In the genomic region with DNA sequence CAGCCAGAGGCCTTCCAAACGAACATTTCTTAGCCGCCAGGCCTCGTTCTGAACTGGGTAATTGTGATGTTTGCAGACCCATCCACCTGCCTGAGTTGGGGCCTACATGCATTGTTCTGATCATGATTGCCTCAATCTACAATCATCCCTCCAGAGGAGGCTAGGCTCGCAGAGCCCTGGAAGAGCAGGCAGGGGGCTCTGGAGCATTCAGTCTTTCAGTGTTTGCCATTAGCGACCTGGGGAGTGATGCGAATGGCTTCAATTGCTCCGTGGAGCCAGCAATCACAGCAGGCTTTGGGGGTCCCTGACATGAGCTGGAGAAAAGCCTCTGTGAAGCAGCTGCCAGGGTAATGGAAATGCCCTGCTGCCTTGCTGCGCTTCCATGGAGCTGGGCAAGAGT, we compare ENCODE assay signal across 29 cellular contexts. TPM values are rescaled to one million over a fixed set of nuclear protein-coding genes. Genes with fewer than 3 reads are reported as not detected.
"Had no signal": no experiment of that assay in that cellular context is flagged by ENCODE, and none has a peak within 500 bp of the region (broad histone marks: within the 10 kb centered on the region; RNA-seq: fewer than 3 reads in every experiment).

No MANE protein-coding gene starts in this region.

- H3K9me3 Mint-ChIP-seq: activated CD4-positive, alpha-beta memory T cell treated with anti-CD3 and anti-CD28 coated beads, Interleukin-2, amount 10 ng/mL, durations not matched to agents 7 days and 5 days; activated CD4-positive, alpha-beta T cell treated with anti-CD3 and anti-CD28 coated beads, Interleukin-2, amount 10 ng/mL, durations not matched to agents 7 days and 5 days; activated T-cell treated with anti-CD3 and anti-CD28 coated beads, Interleukin-2, amount 50 U/mL, for 24 hours; effector memory CD8-positive, alpha-beta T cell; natural killer cell; stimulated activated effector memory CD8-positive, alpha-beta T cell treated with anti-CD3 and anti-CD28 coated beads, Interleukin-12 subunit alpha, Interleukin-12 subunit beta, amount 100 ng/mL, for 72 hours had no signal

- H3K27me3 ChIP-seq: gastroesophageal sphincter, neutrophil, sigmoid colon, thyroid gland, upper lobe of left lung, vagina had no signal

- H3K27ac ChIP-seq: gastroesophageal sphincter, lower lobe of right lung, neutrophil, sigmoid colon, thyroid gland, upper lobe of left lung, vagina, WERI-Rb-1 had no signal

- H3K4me3 ChIP-seq: gastroesophageal sphincter, lower lobe of right lung, sigmoid colon, thyroid gland, upper lobe of left lung, vagina had no signal

- H3K36me3 Mint-ChIP-seq: natural killer cell; stimulated activated effector memory CD8-positive, alpha-beta T cell treated with anti-CD3 and anti-CD28 coated beads, Interleukin-12 subunit alpha, Interleukin-12 subunit beta, amount 100 ng/mL, for 72 hours had no signal

- H3K36me3 ChIP-seq: gastroesophageal sphincter, lower lobe of right lung, neutrophil, sigmoid colon, thyroid gland, upper lobe of left lung, vagina had no signal

- H3K4me1 Mint-ChIP-seq: activated CD4-positive, alpha-beta memory T cell treated with anti-CD3 and anti-CD28 coated beads, Interleukin-2, amount 10 ng/mL, durations not matched to agents 7 days and 5 days; activated CD4-positive, alpha-beta T cell treated with anti-CD3 and anti-CD28 coated beads, Interleukin-2, amount 10 ng/mL, durations not matched to agents 7 days and 5 days; natural killer cell; stimulated activated effector memory CD8-positive, alpha-beta T cell treated with anti-CD3 and anti-CD28 coated beads, Interleukin-12 subunit alpha, Interleukin-12 subunit beta, amount 100 ng/mL, for 72 hours; stimulated activated naive CD8-positive, alpha-beta T cell treated with anti-CD3 and anti-CD28 coated beads, Interleukin-15, amount 100 ng/mL, for 72 hours; T-helper 17 cell had no signal

- H3K4me3 Mint-ChIP-seq: activated CD4-positive, alpha-beta memory T cell treated with anti-CD3 and anti-CD28 coated beads, Interleukin-2, amount 10 ng/mL, durations not matched to agents 7 days and 5 days; activated CD4-positive, alpha-beta T cell treated with anti-CD3 and anti-CD28 coated beads, Interleukin-2, amount 10 ng/mL, durations not matched to agents 7 days and 5 days; activated T-cell treated with anti-CD3 and anti-CD28 coated beads, Interleukin-2, amount 50 U/mL, for 24 hours; effector memory CD8-positive, alpha-beta T cell; natural killer cell; stimulated activated effector memory CD8-positive, alpha-beta T cell treated with anti-CD3 and anti-CD28 coated beads, Interleukin-12 subunit alpha, Interleukin-12 subunit beta, amount 100 ng/mL, for 72 hours; stimulated activated naive CD8-positive, alpha-beta T cell treated with anti-CD3 and anti-CD28 coated beads, Interleukin-15, amount 100 ng/mL, for 72 hours; T-helper 17 cell had no signal

- H3K27ac Mint-ChIP-seq: activated CD4-positive, alpha-beta memory T cell treated with anti-CD3 and anti-CD28 coated beads, Interleukin-2, amount 10 ng/mL, durations not matched to agents 7 days and 5 days; activated CD4-positive, alpha-beta T cell treated with anti-CD3 and anti-CD28 coated beads, Interleukin-2, amount 10 ng/mL, durations not matched to agents 7 days and 5 days; activated T-cell treated with anti-CD3 and anti-CD28 coated beads, Interleukin-2, amount 50 U/mL, for 24 hours; effector memory CD8-positive, alpha-beta T cell; natural killer cell; progenitor cell of endocrine pancreas; stimulated activated effector memory CD8-positive, alpha-beta T cell treated with anti-CD3 and anti-CD28 coated beads, Interleukin-12 subunit alpha, Interleukin-12 subunit beta, amount 100 ng/mL, for 72 hours; stimulated activated naive CD8-positive, alpha-beta T cell treated with anti-CD3 and anti-CD28 coated beads, Interleukin-15, amount 100 ng/mL, for 72 hours; T-helper 17 cell had no signal

- H3K27me3 Mint-ChIP-seq: activated CD4-positive, alpha-beta memory T cell treated with anti-CD3 and anti-CD28 coated beads, Interleukin-2, amount 10 ng/mL, durations not matched to agents 7 days and 5 days; activated CD4-positive, alpha-beta T cell treated with anti-CD3 and anti-CD28 coated beads, Interleukin-2, amount 10 ng/mL, durations not matched to agents 7 days and 5 days; stimulated activated naive CD8-positive, alpha-beta T cell treated with anti-CD3 and anti-CD28 coated beads, Interleukin-15, amount 100 ng/mL, for 72 hours had no signal

- H3K9me3 ChIP-seq: gastroesophageal sphincter, lower lobe of right lung, neutrophil, sigmoid colon, thyroid gland, upper lobe of left lung, vagina had no signal

- H3K4me1 ChIP-seq: gastroesophageal sphincter, lower lobe of right lung, sigmoid colon, thyroid gland, upper lobe of left lung, vagina had no signal

- DNase-seq: activated CD4-positive, alpha-beta memory T cell treated with anti-CD3 and anti-CD28 coated beads, Interleukin-2, amount 10 ng/mL, durations not matched to agents 7 days and 5 days; activated CD4-positive, alpha-beta T cell treated with anti-CD3 and anti-CD28 coated beads, Interleukin-2, amount 10 ng/mL, durations not matched to agents 7 days and 5 days; activated CD4-positive, CD25-positive, alpha-beta regulatory T cell treated with anti-CD3 and anti-CD28 coated beads, Interleukin-2, amount 50 U/mL, for 72 hours; activated CD8-positive, alpha-beta memory T cell treated with anti-CD3 and anti-CD28 coated beads, Interleukin-2, amount 50 U/mL, for 48 hours; activated gamma-delta T cell; activated naive CD4-positive, alpha-beta T cell treated with anti-CD3 and anti-CD28 coated beads, Interleukin-2, amount 50 U/mL, for 16 hours; activated T-cell treated with anti-CD3 and anti-CD28 coated beads, Interleukin-2, amount 50 U/mL, for 24 hours; amniotic stem cell; cortex of kidney; effector memory CD8-positive, alpha-beta T cell; hippocampal formation; kidney glomerular epithelial cell; natural killer cell; sigmoid colon; stimulated activated CD4-positive, alpha-beta T cell treated with anti-CD3 and anti-CD28 coated beads, Interleukin-4, amount 100 ng/mL, for 24 hours; stimulated activated naive CD8-positive, alpha-beta T cell treated with anti-CD3 and anti-CD28 coated beads, Interleukin-15, amount 100 ng/mL, for 72 hours; T-helper 17 cell; T1000; WERI-Rb-1 had no signal

RNA-seq across cellular contexts. Expression of gene SNAP25, which starts 22.0 kb away (rescaled TPM):
- total RNA-seq: activated CD4-positive, alpha-beta T cell treated with anti-CD3 and anti-CD28 coated beads, Interleukin-2, amount 10 ng/mL, durations not matched to agents 7 days and 5 days; left lobe of liver; mononuclear cell; natural killer cell; T-helper 17 cell had no signal
